Comparison of ENCODE assay signal across 10 cellular contexts in the genomic region with DNA sequence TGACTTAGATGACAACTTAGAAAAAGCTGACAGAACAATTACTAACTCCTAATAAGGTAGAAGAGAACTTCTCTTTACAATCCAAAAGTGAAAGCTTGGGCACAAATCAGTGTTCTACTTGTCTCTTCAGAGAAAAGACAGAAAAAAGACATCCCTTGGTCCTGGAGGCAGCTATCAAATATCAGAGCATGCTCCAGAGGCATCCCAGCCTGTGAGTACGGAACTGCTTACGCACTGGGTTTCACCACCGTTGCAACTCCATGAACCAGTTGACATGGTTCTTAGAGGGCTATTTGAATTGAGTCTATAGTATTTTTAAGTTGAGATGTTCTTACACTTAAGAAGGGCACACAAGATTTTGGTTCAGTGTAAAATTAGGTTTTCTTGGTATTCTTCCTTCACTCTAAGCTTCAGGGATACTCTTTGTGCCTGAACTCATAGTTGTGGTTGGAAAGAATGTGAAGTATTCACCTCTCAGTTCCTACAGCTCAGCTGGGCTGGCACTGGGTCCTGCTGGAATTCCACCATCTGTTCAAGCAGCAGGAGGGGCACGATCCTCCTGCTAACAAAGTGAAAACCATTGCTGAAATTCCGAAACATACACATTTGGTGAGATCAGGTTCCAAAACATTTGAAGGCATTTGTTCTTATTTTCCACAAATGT. TPM values are rescaled to one million over a fixed set of nuclear protein-coding genes. Genes with fewer than 3 reads are reported as not detected.
DNase-seq lines count a peak whose midpoint lies in the region; ATAC-seq and TF ChIP-seq lines count a peak whose summit lies in the region.
"Had no signal": no experiment of that assay in that cellular context is flagged by ENCODE, and none has a peak within 500 bp of the region (broad histone marks: within the 10 kb centered on the region; RNA-seq: fewer than 3 reads in every experiment).

No MANE protein-coding gene starts in this region.

- ATAC-seq in GM19463 (IDR thresholded peaks at IDR 0.05; ENCODE audit: unreplicated experiment) (no peak), HG02840 (IDR thresholded peaks at IDR 0.05; ENCODE audit: low FRiP score, unreplicated experiment) (no peak)

- intact Hi-C loops in breast epithelium (cut with DNase I; ENCODE audit: low total_unique reads) = no loop called here

- no peak for TF ChIP-seq POLR2A in breast epithelium (IDR thresholded peaks at IDR 0.05)

- H3K9me3 ChIP-seq in breast epithelium (no peaks in the 10 kb centered on the region), thymus (ENCODE audit: control insufficient read depth) (no peaks in the 10 kb centered on the region)

- H3K36me3 ChIP-seq in breast epithelium = no peaks in the 10 kb centered on the region
- H3K36me3 ChIP-seq in kidney epithelial cell (ENCODE audit: control insufficient read depth, insufficient read depth, low read length) = peaks cover 3% of the 10 kb centered on the region
- peaks cover 35% of the 10 kb centered on the region for H3K36me3 ChIP-seq in thymus (ENCODE audit: control insufficient read depth, insufficient read depth)

- H3K27ac ChIP-seq in breast epithelium (peak overlapping the region; percentile 69), thymus (ENCODE audit: low read depth) (peak overlapping the region; percentile 52)

- H3K27me3 ChIP-seq in breast epithelium (no peaks in the 10 kb centered on the region), kidney epithelial cell (ENCODE audit: control insufficient read depth, insufficient read depth, low read length) (no peaks in the 10 kb centered on the region), thymus (ENCODE audit: control insufficient read depth, insufficient read depth) (no peaks in the 10 kb centered on the region)

- 92% methylated on average over 5 of the region's 5 CpGs for WGBS in thymus

- H3K4me1 ChIP-seq in breast epithelium (no peaks in the 10 kb centered on the region), thymus (ENCODE audit: control insufficient read depth, insufficient read depth, low read length) (no peaks in the 10 kb centered on the region)

- TF ChIP-seq CTCF in breast epithelium (IDR thresholded peaks at IDR 0.05) = no peak
- TF ChIP-seq CTCF in kidney epithelial cell (IDR thresholded peaks at IDR 0.05; ENCODE audit: insufficient read depth, low read length, poor library complexity, severe bottlenecking) = peak; percentile 15

- DNase-seq in HT1080 (ENCODE audit: low read depth) = peak; percentile 84
- peak in 1 of 2 donors; percentile 83 for DNase-seq in breast epithelium (ENCODE audit: low spot score in 2 of 2)
- peak; percentile 74 for DNase-seq in kidney epithelial cell (ENCODE audit: low read depth)
- no peak for DNase-seq in activated CD4-positive, alpha-beta T cell treated with anti-CD3 and anti-CD28 coated beads for 4 hours
- DNase-seq in OCI-M1 (lab: John Stamatoyannopoulos, UW) = no peak
- DNase-seq: Kasumi-1 had no signal

- H3K4me3 ChIP-seq in breast epithelium = no peak overlapping the region
- H3K4me3 ChIP-seq in kidney epithelial cell (ENCODE audit: low read depth, low read length) = no peak overlapping the region
- no peak overlapping the region for H3K4me3 ChIP-seq in thymus (ENCODE audit: low read length)

RNA-seq across cellular contexts. Expression of a gene that starts 6.3 kb away (rescaled TPM):
- total RNA-seq in HT1080 (2014; rRNA removed; shearing (Covaris generic)) = 30.3 and 34.1 TPM in 2 replicates
- polyA plus RNA-seq in HT1080 (2015; cell fraction: cytosol; rRNA removed) = 45.0 and 53.0 TPM in 2 replicates
- 28.8 and 29.2 TPM in 2 replicates for polyA plus RNA-seq in HT1080 (2015; cell fraction: nucleus; rRNA removed)
- total RNA-seq in breast epithelium (10 to 100 TPM; 19.2 to 29.0 (median 27.5) TPM), kidney epithelial cell (39.8 and 43.1 TPM in 2 replicates)
- polyA plus RNA-seq in thymus = 22.6 TPM

RNA-seq across cellular contexts. Expression of a gene that starts 15.5 kb away (rescaled TPM):
- total RNA-seq in HT1080 (2014; rRNA removed; shearing (Covaris generic)) = not detected in 2 replicates
- polyA plus RNA-seq in HT1080 (2015; cell fraction: cytosol; rRNA removed) = not detected in 2 replicates
- polyA plus RNA-seq in HT1080 (2015; cell fraction: nucleus; rRNA removed) = not detected in 2 replicates
- total RNA-seq in breast epithelium = not detected
- not detected in 2 replicates for total RNA-seq in kidney epithelial cell
- 3.8 TPM for polyA plus RNA-seq in thymus
- polyA plus RNA-seq: esophagus had no signal

RNA-seq across cellular contexts. Expression of a gene that starts 25.5 kb away (rescaled TPM):
- not detected in 2 replicates for total RNA-seq in HT1080 (2014; rRNA removed; shearing (Covaris generic))
- polyA plus RNA-seq in HT1080 (2015; cell fraction: cytosol; rRNA removed) = not detected in 2 replicates
- not detected in 2 replicates for polyA plus RNA-seq in HT1080 (2015; cell fraction: nucleus; rRNA removed)
- total RNA-seq in breast epithelium = not detected
- total RNA-seq in kidney epithelial cell = not detected in 2 replicates
- polyA plus RNA-seq in thymus = 2.9 TPM
- polyA plus RNA-seq: esophagus had no signal

RNA-seq across cellular contexts. Expression of a gene that starts 47.0 kb away (rescaled TPM):
- total RNA-seq in HT1080 (2014; rRNA removed; shearing (Covaris generic)) = 44.6 and 52.8 TPM in 2 replicates
- 40.6 and 48.3 TPM in 2 replicates for polyA plus RNA-seq in HT1080 (2015; cell fraction: cytosol; rRNA removed)
- 21.5 and 24.7 TPM in 2 replicates for polyA plus RNA-seq in HT1080 (2015; cell fraction: nucleus; rRNA removed)
- total RNA-seq in breast epithelium (10 to 100 TPM; 37.1 to 68.8 (median 47.5) TPM), kidney epithelial cell (46.4 and 51.4 TPM in 2 replicates)
- polyA plus RNA-seq in thymus = 57.5 TPM

Comparison
In these comparisons a context has a peak if more than half of its experiments do, and no peak if none do; other contexts are left out.
1. DNase-seq: peak in HT1080 (single experiment) and kidney epithelial cell (single experiment); none in activated CD4-positive, alpha-beta T cell treated with anti-CD3 and anti-CD28 coated beads for 4 hours (0 of 2) and OCI-M1 (single experiment).